In genomic region chr15:94456246-94456645, GRCh38 we compare ENCODE assay signal across 22 cellular contexts.
"Had no signal": no experiment of that assay in that cellular context is flagged by ENCODE, and none has a peak within 500 bp of the region (broad histone marks: within the 10 kb centered on the region; RNA-seq: fewer than 3 reads in every experiment).

No MANE protein-coding gene starts in this region.

- H3K27me3 Mint-ChIP-seq: activated naive CD4-positive, alpha-beta T cell treated with anti-CD3 and anti-CD28 coated beads, Interleukin-2, amount 50 U/mL, for 24 hours had no signal

- DNase-seq: activated CD4-positive, alpha-beta T cell treated with anti-CD3 and anti-CD28 coated beads for 4 hours; activated CD4-positive, alpha-beta T cell treated with anti-CD3 and anti-CD28 coated beads, Interleukin-2, amount 50 U/mL, for 4 hours; activated CD8-positive, alpha-beta memory T cell treated with anti-CD3 and anti-CD28 coated beads, Interleukin-2, amount 50 U/mL, for 48 hours; activated CD8-positive, alpha-beta T cell treated with anti-CD3 and anti-CD28 coated beads, Interleukin-2, amount 10 ng/mL, durations not matched to agents 7 days and 5 days; activated naive CD4-positive, alpha-beta T cell; activated T-cell treated with anti-CD3 and anti-CD28 coated beads, Interleukin-2, amount 50 U/mL, for 1 hour; aorta; caudate nucleus; Karpas-422; MM.1S; NCI-H1092; NCI-H1417; NCI-H2029; NCI-H2107; NCI-H2171 treated with DMSO at 0.1 percent for 48 hours; NCI-H510A treated with DMSO at 0.1 percent for 48 hours; NCI-H69; NK-92 treated with Interleukin-12 subunit alpha and Interleukin-12 subunit beta, amount 100 ng/mL, for 24 hours; Peyer's patch; SHP77 had no signal

- H3K9me3 Mint-ChIP-seq: activated naive CD4-positive, alpha-beta T cell treated with anti-CD3 and anti-CD28 coated beads, Interleukin-2, amount 50 U/mL, for 24 hours; T-helper 1 cell treated with Interleukin-12 subunit alpha and Interleukin-12 subunit beta and Interleukin-4 antibody, amounts not matched to agents 30 μg/mL and 1 μg/mL, for 36 hours had no signal

- H3K4me1 Mint-ChIP-seq: activated naive CD4-positive, alpha-beta T cell treated with anti-CD3 and anti-CD28 coated beads, Interleukin-2, amount 50 U/mL, for 24 hours had no signal

- H3K27ac Mint-ChIP-seq: activated CD8-positive, alpha-beta T cell treated with anti-CD3 and anti-CD28 coated beads, Interleukin-2, amount 10 ng/mL, durations not matched to agents 7 days and 5 days; activated naive CD4-positive, alpha-beta T cell treated with anti-CD3 and anti-CD28 coated beads, Interleukin-2, amount 50 U/mL, for 24 hours; T-helper 1 cell treated with Interleukin-12 subunit alpha and Interleukin-12 subunit beta and Interleukin-4 antibody, amounts not matched to agents 30 μg/mL and 1 μg/mL, for 36 hours had no signal

- H3K4me3 Mint-ChIP-seq: activated CD8-positive, alpha-beta T cell treated with anti-CD3 and anti-CD28 coated beads, Interleukin-2, amount 10 ng/mL, durations not matched to agents 7 days and 5 days; activated naive CD4-positive, alpha-beta T cell treated with anti-CD3 and anti-CD28 coated beads, Interleukin-2, amount 50 U/mL, for 24 hours; T-helper 1 cell treated with Interleukin-12 subunit alpha and Interleukin-12 subunit beta and Interleukin-4 antibody, amounts not matched to agents 30 μg/mL and 1 μg/mL, for 36 hours had no signal
